Comparison of ENCODE assay signal across 14 cellular contexts in the genomic region with DNA sequence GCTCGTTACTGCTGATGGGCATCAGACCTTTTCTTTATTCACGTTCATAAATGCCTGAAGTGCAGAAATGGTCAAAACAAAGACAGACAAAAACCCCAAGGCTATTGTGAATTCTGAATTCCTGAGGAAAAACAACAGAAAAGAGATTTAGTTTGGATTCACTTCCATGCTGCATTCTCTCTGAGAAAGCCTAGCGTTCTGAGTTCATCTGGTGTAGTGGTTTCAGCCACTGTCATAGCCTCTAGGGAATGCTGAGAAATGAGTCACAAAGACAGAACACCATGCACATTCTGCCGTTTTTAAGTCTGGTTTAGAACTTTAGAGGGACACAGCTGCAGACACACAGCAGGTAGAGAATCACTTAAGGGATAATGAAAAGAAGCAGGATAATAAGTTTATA.
DNase-seq lines count a peak whose midpoint lies in the region; ATAC-seq, FAIRE-seq and TF ChIP-seq lines count a peak whose summit lies in the region.
"Had no signal": no experiment of that assay in that cellular context is flagged by ENCODE, and none has a peak within 500 bp of the region (broad histone marks: within the 10 kb centered on the region; RNA-seq: fewer than 3 reads in every experiment).

No MANE protein-coding gene starts in this region.

- no peak overlapping the region for H3K4me3 ChIP-seq in cardiac muscle cell
- H3K4me3 ChIP-seq in aorta (ENCODE audit: low read length in 2 of 2) = no peak overlapping the region
- H3K4me3 ChIP-seq: A549, upper lobe of left lung had no signal

- intact Hi-C loops in left cardiac atrium (cut with DNase I) = no loop called here
- intact Hi-C loops in aorta (cut with DNase I) = no loop called here

- peaks cover 10% of the 10 kb centered on the region for H3K4me1 ChIP-seq in cardiac muscle cell (ENCODE audit: low read depth)
- no peaks in the 10 kb centered on the region for H3K4me1 ChIP-seq in aorta (ENCODE audit: control insufficient read depth in 1 of 2, insufficient read depth in 2 of 2, low read length in 2 of 2)
- H3K4me1 ChIP-seq: A549, upper lobe of left lung had no signal

- ATAC-seq in left cardiac atrium (no peak), SK-N-SH treated with all-trans-retinoic acid at 6 μM for 48 hours (peak; percentile 93), GM21367 (IDR thresholded peaks at IDR 0.05; ENCODE audit: unreplicated experiment) (no peak), aorta (ENCODE audit: low FRiP score) (no peak)

- H3K36me3 ChIP-seq in cardiac muscle cell (no peaks in the 10 kb centered on the region), aorta (ENCODE audit: control insufficient read depth in 1 of 2, insufficient read depth in 2 of 2, low read length in 1 of 2) (no peaks in the 10 kb centered on the region)
- H3K36me3 ChIP-seq: upper lobe of left lung had no signal

- peak overlapping the region; percentile 2 for H3K27ac ChIP-seq in cardiac muscle cell
- H3K27ac ChIP-seq in aorta (ENCODE audit: low read depth in 1 of 2, low read length in 2 of 2) = no peak overlapping the region
- H3K27ac ChIP-seq: A549, upper lobe of left lung had no signal

- WGBS in aorta, 2 donors = 51 to 53% methylated on average over 4 of the region's 4 CpGs

- TF ChIP-seq CTCF in cardiac muscle cell (IDR thresholded peaks at IDR 0.05; ENCODE audit: low read depth, low read length) = no peak

- FAIRE-seq in urothelium cell line (lab: Jason Lieb, UNC) = no peak
- FAIRE-seq: A549, D721Med had no signal

- DNase-seq in cardiac muscle cell (ENCODE audit: low read depth in 1 of 2, low spot score in 1 of 2) = peak in 1 of 2 donors; percentile 6
- no peak for DNase-seq in left cardiac atrium
- DNase-seq in glomerular visceral epithelial cell (ENCODE audit: extremely low spot score) = peak; percentile 48
- DNase-seq in urothelium cell line (ENCODE audit: low spot score) = peak; percentile 42
- DNase-seq in aorta = no peak
- DNase-seq in mucosa of gallbladder (ENCODE audit: low spot score) = no peak
- DNase-seq: activated CD4-positive, alpha-beta memory T cell treated with anti-CD3 and anti-CD28 coated beads, Interleukin-2, amount 10 ng/mL, durations not matched to agents 7 days and 5 days; Kasumi-1; NCI-H2107; upper lobe of left lung had no signal

- H3K27me3 ChIP-seq in cardiac muscle cell = no peaks in the 10 kb centered on the region
- no peaks in the 10 kb centered on the region for H3K27me3 ChIP-seq in aorta (ENCODE audit: control insufficient read depth in 1 of 2, insufficient read depth in 2 of 2, low read length in 1 of 2)
- H3K27me3 ChIP-seq: upper lobe of left lung had no signal

- H3K9me3 ChIP-seq in cardiac muscle cell (ENCODE audit: low read depth) (no peaks in the 10 kb centered on the region), aorta (ENCODE audit: control insufficient read depth, low read length) (no peaks in the 10 kb centered on the region)
- H3K9me3 ChIP-seq: A549, upper lobe of left lung had no signal

TF ChIP-seq in SK-N-SH treated with all-trans-retinoic acid at 6 μM for 48 hours, 23 proteins besides CTCF, POLR2A, EP300 and RAD21:
- no peak for TF ChIP-seq TSHZ2 (CRISPR knock-in tag; IDR thresholded peaks at IDR 0.05)
- no peak for TF ChIP-seq ZNF565 (CRISPR knock-in tag; conservative IDR thresholded peaks at IDR 0.05; ENCODE audit: low read depth)
- TF ChIP-seq ZFP3 (CRISPR knock-in tag; IDR thresholded peaks at IDR 0.05) = no peak
- no peak for TF ChIP-seq ZFP30 (CRISPR knock-in tag; IDR thresholded peaks at IDR 0.05)
- no peak for TF ChIP-seq TCF4 (CRISPR knock-in tag; IDR thresholded peaks at IDR 0.05; ENCODE audit: borderline replicate concordance)
- no peak for TF ChIP-seq ISL1 (CRISPR knock-in tag; IDR thresholded peaks at IDR 0.05)
- no peak for TF ChIP-seq PPARA (CRISPR knock-in tag; IDR thresholded peaks at IDR 0.05; ENCODE audit: borderline replicate concordance)
- TF ChIP-seq, protein P1, sequence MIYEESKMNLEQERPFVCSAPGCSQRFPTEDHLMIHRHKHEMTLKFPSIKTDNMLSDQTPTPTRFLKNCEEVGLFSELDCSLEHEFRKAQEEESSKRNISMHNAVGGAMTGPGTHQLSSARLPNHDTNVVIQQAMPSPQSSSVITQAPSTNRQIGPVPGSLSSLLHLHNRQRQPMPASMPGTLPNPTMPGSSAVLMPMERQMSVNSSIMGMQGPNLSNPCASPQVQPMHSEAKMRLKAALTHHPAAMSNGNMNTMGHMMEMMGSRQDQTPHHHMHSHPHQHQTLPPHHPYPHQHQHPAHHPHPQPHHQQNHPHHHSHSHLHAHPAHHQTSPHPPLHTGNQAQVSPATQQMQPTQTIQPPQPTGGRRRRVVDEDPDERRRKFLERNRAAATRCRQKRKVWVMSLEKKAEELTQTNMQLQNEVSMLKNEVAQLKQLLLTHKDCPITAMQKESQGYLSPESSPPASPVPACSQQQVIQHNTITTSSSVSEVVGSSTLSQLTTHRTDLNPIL (CRISPR knock-in tag; IDR thresholded peaks at IDR 0.05; ENCODE audit: low read depth) = no peak
- no peak for TF ChIP-seq ZNF8 (CRISPR knock-in tag; IDR thresholded peaks at IDR 0.05)
- TF ChIP-seq ZNF70 (CRISPR knock-in tag; IDR thresholded peaks at IDR 0.05) = no peak
- TF ChIP-seq BACH2 (CRISPR knock-in tag; IDR thresholded peaks at IDR 0.05; ENCODE audit: borderline replicate concordance) = no peak
- no peak for TF ChIP-seq TOX (CRISPR knock-in tag; IDR thresholded peaks at IDR 0.05; ENCODE audit: borderline replicate concordance)
- TF ChIP-seq, protein P2, sequence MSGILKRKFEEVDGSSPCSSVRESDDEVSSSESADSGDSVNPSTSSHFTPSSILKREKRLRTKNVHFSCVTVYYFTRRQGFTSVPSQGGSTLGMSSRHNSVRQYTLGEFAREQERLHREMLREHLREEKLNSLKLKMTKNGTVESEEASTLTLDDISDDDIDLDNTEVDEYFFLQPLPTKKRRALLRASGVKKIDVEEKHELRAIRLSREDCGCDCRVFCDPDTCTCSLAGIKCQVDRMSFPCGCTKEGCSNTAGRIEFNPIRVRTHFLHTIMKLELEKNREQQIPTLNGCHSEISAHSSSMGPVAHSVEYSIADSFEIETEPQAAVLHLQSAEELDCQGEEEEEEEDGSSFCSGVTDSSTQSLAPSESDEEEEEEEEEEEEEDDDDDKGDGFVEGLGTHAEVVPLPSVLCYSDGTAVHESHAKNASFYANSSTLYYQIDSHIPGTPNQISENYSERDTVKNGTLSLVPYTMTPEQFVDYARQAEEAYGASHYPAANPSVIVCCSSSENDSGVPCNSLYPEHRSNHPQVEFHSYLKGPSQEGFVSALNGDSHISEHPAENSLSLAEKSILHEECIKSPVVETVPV (CRISPR knock-in tag; IDR thresholded peaks at IDR 0.05) = no peak
- no peak for TF ChIP-seq OSR1 (CRISPR knock-in tag; IDR thresholded peaks at IDR 0.05)
- TF ChIP-seq GLIS3 (CRISPR knock-in tag; IDR thresholded peaks at IDR 0.05) = no peak
- TF ChIP-seq CSDC2 (CRISPR knock-in tag; IDR thresholded peaks at IDR 0.05) = no peak
- no peak for TF ChIP-seq ESRRG (CRISPR knock-in tag; IDR thresholded peaks at IDR 0.05)
- no peak for TF ChIP-seq ZC3H10 (CRISPR knock-in tag; IDR thresholded peaks at IDR 0.05)

Comparison
In these comparisons a context has a peak if more than half of its experiments do, and no peak if none do; other contexts are left out.
1. DNase-seq: peak in glomerular visceral epithelial cell (single experiment) and urothelium cell line (single experiment); none in left cardiac atrium (single experiment), aorta (0 of 2) and mucosa of gallbladder (single experiment).